1 cellular context compared by ENCODE assay signal in the genomic region with DNA sequence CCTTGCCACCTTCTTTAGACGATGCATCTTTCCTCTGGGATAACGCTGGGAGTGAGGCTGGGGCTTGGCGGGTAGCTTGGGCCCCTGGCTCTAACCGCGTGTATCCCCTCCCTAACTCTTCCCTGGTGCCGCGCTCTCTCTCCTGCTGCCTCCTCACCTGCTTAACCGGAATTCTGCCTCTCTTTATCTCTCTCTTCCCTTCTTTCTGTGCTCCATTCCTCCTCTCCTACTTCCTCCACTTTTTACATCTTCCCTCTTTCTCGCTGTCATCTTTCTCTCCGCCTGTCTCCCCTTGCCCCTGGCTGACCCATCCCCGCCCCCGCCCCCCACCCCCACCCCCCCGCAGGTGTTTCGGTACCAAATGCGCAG.
TF ChIP-seq lines count a peak whose summit lies in the region.

No MANE protein-coding gene starts in this region.

TF ChIP-seq in SK-N-SH, 30 proteins besides CTCF, POLR2A, EP300 and RAD21 (continued from another document):
- TF ChIP-seq, protein P1, sequence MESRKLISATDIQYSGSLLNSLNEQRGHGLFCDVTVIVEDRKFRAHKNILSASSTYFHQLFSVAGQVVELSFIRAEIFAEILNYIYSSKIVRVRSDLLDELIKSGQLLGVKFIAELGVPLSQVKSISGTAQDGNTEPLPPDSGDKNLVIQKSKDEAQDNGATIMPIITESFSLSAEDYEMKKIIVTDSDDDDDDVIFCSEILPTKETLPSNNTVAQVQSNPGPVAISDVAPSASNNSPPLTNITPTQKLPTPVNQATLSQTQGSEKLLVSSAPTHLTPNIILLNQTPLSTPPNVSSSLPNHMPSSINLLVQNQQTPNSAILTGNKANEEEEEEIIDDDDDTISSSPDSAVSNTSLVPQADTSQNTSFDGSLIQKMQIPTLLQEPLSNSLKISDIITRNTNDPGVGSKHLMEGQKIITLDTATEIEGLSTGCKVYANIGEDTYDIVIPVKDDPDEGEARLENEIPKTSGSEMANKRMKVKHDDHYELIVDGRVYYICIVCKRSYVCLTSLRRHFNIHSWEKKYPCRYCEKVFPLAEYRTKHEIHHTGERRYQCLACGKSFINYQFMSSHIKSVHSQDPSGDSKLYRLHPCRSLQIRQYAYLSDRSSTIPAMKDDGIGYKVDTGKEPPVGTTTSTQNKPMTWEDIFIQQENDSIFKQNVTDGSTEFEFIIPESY (IDR thresholded peaks at IDR 0.05; ENCODE audit: borderline replicate concordance, low read depth): no peak
